8 cellular contexts compared by ENCODE assay signal in genomic region chr9:137254624-137255447, GRCh38. TPM values are rescaled to one million over a fixed set of nuclear protein-coding genes. Genes with fewer than 3 reads are reported as not detected.
DNase-seq lines count a peak whose midpoint lies in the region; ATAC-seq and TF ChIP-seq lines count a peak whose summit lies in the region.

NELFB (plus strand) TSS chr9:137255327.

- ATAC-seq in HG02610 (IDR thresholded peaks at IDR 0.05; ENCODE audit: unreplicated experiment) (peak; percentile 77), Right ventricle myocardium superior (ENCODE audit: poor library complexity) (peak; percentile 92)

- H3K4me1 ChIP-seq in trophoblast cell (ENCODE audit: control insufficient read depth in 1 of 2, insufficient read depth in 2 of 2, low read length in 2 of 2), result peaks cover 14 to 16% of the 10 kb centered on the region in 2 experiments
- peaks cover 0 to 38% (median 22%) of the 10 kb centered on the region in 4 donors for H3K4me1 ChIP-seq in tibial nerve

- TF ChIP-seq POLR2A in tibial nerve (IDR thresholded peaks at IDR 0.05), result peak in 1 of 2 donors; percentile 58

- H3K23ac ChIP-seq in trophoblast cell (ENCODE audit: low read length), result no peak within 1 kb of the TSS

- H3K18ac ChIP-seq in trophoblast cell (ENCODE audit: low read length), result peak within 1 kb of the TSS; percentile 86

- H4K12ac ChIP-seq in trophoblast cell (ENCODE audit: low read depth, low read length), result peak within 1 kb of the TSS; percentile 89

- no peak within 1 kb of the TSS for H2BK12ac ChIP-seq in trophoblast cell (ENCODE audit: low read length)

- H3K27ac ChIP-seq in trophoblast cell (ENCODE audit: low read depth, low read length), result peak within 1 kb of the TSS; percentile 55
- peak within 1 kb of the TSS; percentile 67 to 87 (median 86) for H3K27ac ChIP-seq in tibial nerve

- peak within 1 kb of the TSS; percentile 77 for H3K4ac ChIP-seq in trophoblast cell (ENCODE audit: low read depth, low read length)

- H3K79me2 ChIP-seq in trophoblast cell (ENCODE audit: control insufficient read depth, insufficient read depth, low read length, poor library complexity), result peaks cover 12% of the 10 kb centered on the region

- intact Hi-C loops in Right ventricle myocardium superior (cut with DNase I), result no loop called here

- peak within 1 kb of the TSS; percentile 92 for H3K9ac ChIP-seq in trophoblast cell (ENCODE audit: low read length)

- H2AK5ac ChIP-seq in trophoblast cell (ENCODE audit: low read length), result peak within 1 kb of the TSS; percentile 62

- H3K36me3 ChIP-seq in trophoblast cell (ENCODE audit: control insufficient read depth in 1 of 2, insufficient read depth in 2 of 2, low read length in 2 of 2) (peaks cover 22 to 23% of the 10 kb centered on the region in 2 experiments), tibial nerve (peaks cover 0 to 31% (median 5%) of the 10 kb centered on the region in 3 donors)

- peak within 1 kb of the TSS; percentile 98 for H4K8ac ChIP-seq in trophoblast cell (ENCODE audit: low read depth, low read length)

- TF ChIP-seq CTCF in GM12864 (IDR thresholded peaks at IDR 0.05; ENCODE audit: low read depth, low read length, missing control alignments), result no peak
- peak in 3 of 5 experiments; percentile 9 to 59 (median 15) for TF ChIP-seq CTCF in tibial nerve (IDR thresholded peaks at IDR 0.05)

- peak within 1 kb of the TSS; percentile 70 for H2BK120ac ChIP-seq in trophoblast cell (ENCODE audit: insufficient read depth, low read length, poor library complexity)

- peaks cover 12% of the 10 kb centered on the region for H3K79me1 ChIP-seq in trophoblast cell (ENCODE audit: low read length)

- no CpG with 5 or more reads among the region's 105 CpGs for WGBS in trophoblast cell (ENCODE audit: extremely low coverage, insufficient coverage, insufficient read length)
- 1 to 3% methylated on average over 39 to 48 of the region's 105 CpGs for WGBS in tibial nerve, 2 donors

- peak within 1 kb of the TSS; percentile 90 for H3K14ac ChIP-seq in trophoblast cell (ENCODE audit: low read length)

- H2BK5ac ChIP-seq in trophoblast cell (ENCODE audit: low read depth, low read length, poor library complexity), result peak within 1 kb of the TSS; percentile 71

- H3K4me2 ChIP-seq in trophoblast cell (ENCODE audit: low read length), result peak within 1 kb of the TSS; percentile 99

- H3K9me3 ChIP-seq in trophoblast cell (ENCODE audit: insufficient read depth, low read depth, low read length) (peaks cover 2% of the 10 kb centered on the region), tibial nerve (no peaks in the 10 kb centered on the region)

- peak; percentile 37 to 65 for TF ChIP-seq EP300 in tibial nerve (IDR thresholded peaks at IDR 0.05)

- no peaks in the 10 kb centered on the region for H3K27me3 ChIP-seq in trophoblast cell (ENCODE audit: insufficient read depth, low read length)
- H3K27me3 ChIP-seq in tibial nerve, result no peaks in the 10 kb centered on the region

- H2AFZ ChIP-seq in trophoblast cell (ENCODE audit: insufficient read depth, low read length, poor library complexity), result peak within 1 kb of the TSS; percentile 89

- DNase-seq in GM12864 (ENCODE audit: low read depth), result peak; percentile 40
- DNase-seq in NCI-H1105 (lab: John Stamatoyannopoulos, UW), result peak; percentile 76
- DNase-seq in SW480 (ENCODE audit: low spot score), result peak; percentile 72
- peak; percentile 90 for DNase-seq in activated naive CD8-positive, alpha-beta T cell treated with anti-CD3 and anti-CD28 coated beads, Interleukin-2, amount 50 U/mL, for 16 hours (ENCODE audit: low read depth, low spot score)
- peak; percentile 97 for DNase-seq in Right ventricle myocardium superior
- DNase-seq in trophoblast cell, result peak; percentile 80 to 94
- peak; percentile 77 to 84 for DNase-seq in tibial nerve (ENCODE audit: low spot score in 2 of 2)

- peak within 1 kb of the TSS; percentile 74 for H4K91ac ChIP-seq in trophoblast cell (ENCODE audit: low read depth, low read length)

- H3K4me3 ChIP-seq in GM12864 (ENCODE audit: low read depth, low read length), result peak within 1 kb of the TSS; percentile 89
- peak within 1 kb of the TSS; percentile 96 for H3K4me3 ChIP-seq in trophoblast cell (ENCODE audit: low read depth, low read length)
- H3K4me3 ChIP-seq in tibial nerve, result peak within 1 kb of the TSS; percentile 72 to 100 (median 98)

RNA-seq across cellular contexts. Expression of gene NELFB, which starts in this region (rescaled TPM):
- 39.9 TPM for total RNA-seq in Right ventricle myocardium superior
- polyA plus RNA-seq in trophoblast cell (2013), result 33.0 and 34.2 TPM in 2 replicates
- total RNA-seq in tibial nerve, result 10 to 100 TPM; 29.7 to 52.0 (median 38.7) TPM

Comparison
In these comparisons a context has a peak if more than half of its experiments do, and no peak if none do; other contexts are left out.
1. Peak in every context shown above with its lines: DNase-seq, ATAC-seq, H3K4me3 ChIP-seq and H3K27ac ChIP-seq.
2. DNase-seq: peak in every context shown above with its lines; median percentile 97 in Right ventricle myocardium superior; 90 in activated naive CD8-positive, alpha-beta T cell treated with anti-CD3 and anti-CD28 coated beads, Interleukin-2, amount 50 U/mL, for 16 hours; 87 in trophoblast cell; 80 in tibial nerve; 76 in NCI-H1105; 72 in SW480; 40 in GM12864.